Comparison of ENCODE assay signal across 24 cellular contexts in the genomic region with DNA sequence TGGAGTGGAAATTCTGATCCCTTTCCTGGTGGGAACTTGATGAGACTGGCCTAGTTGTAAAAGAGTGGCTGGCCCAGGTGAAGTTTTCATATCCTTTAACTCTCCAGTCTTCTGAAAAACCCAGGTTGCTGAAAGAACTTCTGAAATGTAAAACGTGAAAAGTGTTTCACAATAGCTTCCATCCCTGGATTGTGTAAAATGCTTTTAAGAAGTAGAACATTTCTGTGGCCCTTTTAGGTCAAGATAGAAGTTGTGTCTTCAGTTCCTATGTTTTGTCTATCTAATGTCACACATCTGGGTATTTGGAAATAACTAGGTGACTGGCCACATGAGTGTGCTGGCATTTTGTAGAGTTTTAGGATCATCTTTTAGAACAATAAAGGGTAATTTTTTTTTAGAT.
"Had no signal": no experiment of that assay in that cellular context is flagged by ENCODE, and none has a peak within 500 bp of the region (broad histone marks: within the 10 kb centered on the region; RNA-seq: fewer than 3 reads in every experiment).

No MANE protein-coding gene starts in this region.

- H3K36me3 ChIP-seq: colonic mucosa, heart left ventricle, sigmoid colon, stomach, thoracic aorta, transverse colon had no signal

- H3K27me3 ChIP-seq: colonic mucosa, heart left ventricle, sigmoid colon, transverse colon had no signal

- ATAC-seq: heart left ventricle; left lobe of liver; naive thymus-derived CD4-positive, alpha-beta T cell; psoas muscle had no signal

- H3K4me1 ChIP-seq: colonic mucosa, psoas muscle had no signal

- H3K4me3 ChIP-seq: colonic mucosa, heart left ventricle, psoas muscle, sigmoid colon, skin epidermis, stomach, thoracic aorta, transverse colon had no signal

- DNase-seq: colonic mucosa; dermis blood vessel endothelial cell; effector CD4-positive, alpha-beta T cell; endodermal cell; heart left ventricle; hippocampal formation; mammary epithelial cell; naive thymus-derived CD4-positive, alpha-beta T cell; nephron progenitor cell; psoas muscle; retina; sigmoid colon; stimulated activated CD4-positive, alpha-beta T cell treated with anti-CD3 and anti-CD28 coated beads, Interleukin-2, amount 100 ng/mL, for 24 hours; stimulated activated CD4-positive, alpha-beta T cell treated with anti-CD3 and anti-CD28 coated beads, Interleukin-4, amount 100 ng/mL, for 4 hours; stimulated activated naive CD4-positive, alpha-beta T cell; stomach; substantia nigra; transverse colon had no signal

- H3K9me3 ChIP-seq: colonic mucosa, heart left ventricle, psoas muscle, sigmoid colon, stomach, thoracic aorta, transverse colon had no signal

- FAIRE-seq: endothelial cell of umbilical vein, frontal cortex, islet of Langerhans had no signal

- H3K27ac ChIP-seq: colonic mucosa, psoas muscle, sigmoid colon, skin epidermis, thoracic aorta, transverse colon had no signal
